In the genomic region with DNA sequence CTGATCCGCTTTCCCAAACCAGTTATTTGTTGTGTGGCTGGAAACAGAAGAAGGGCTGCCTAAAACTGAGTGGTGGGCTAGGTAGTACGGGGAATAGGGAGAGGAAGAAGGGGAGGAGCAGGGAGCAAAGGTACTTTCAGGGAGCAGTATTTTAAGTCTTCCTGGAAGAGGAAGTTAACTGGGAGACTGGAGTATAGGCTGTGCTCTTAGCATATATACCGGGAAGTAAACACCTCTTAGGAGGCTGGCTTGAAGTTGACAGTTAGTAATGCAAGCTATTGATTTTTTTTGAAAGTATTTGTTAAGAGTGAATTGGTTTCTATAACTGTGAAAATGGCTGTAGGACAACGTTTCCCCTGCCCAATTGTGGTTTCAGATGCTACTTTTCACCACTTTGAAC, we compare ENCODE assay signal across 21 cellular contexts. TPM values are rescaled to one million over a fixed set of nuclear protein-coding genes. Genes with fewer than 3 reads are reported as not detected.
DNase-seq lines count a peak whose midpoint lies in the region; ATAC-seq and TF ChIP-seq lines count a peak whose summit lies in the region.
"Had no signal": no experiment of that assay in that cellular context is flagged by ENCODE, and none has a peak within 500 bp of the region (broad histone marks: within the 10 kb centered on the region; RNA-seq: fewer than 3 reads in every experiment).

No MANE protein-coding gene starts in this region.

- H3K4me1 ChIP-seq in GM23338 (ENCODE audit: insufficient read depth) (peaks cover 59% of the 10 kb centered on the region), mucosa of rectum (ENCODE audit: control insufficient read depth in 2 of 2, insufficient read depth in 2 of 2, low read length in 2 of 2) (peaks cover 17 to 27% of the 10 kb centered on the region in 2 donors), transverse colon (peaks cover 9 to 40% (median 31%) of the 10 kb centered on the region in 4 donors)

- H3K4me3 Mint-ChIP-seq in GM23338 (no peak overlapping the region), WTC11 (no peak overlapping the region)
- H3K4me3 Mint-ChIP-seq: CD14-positive monocyte; T-helper 1 cell treated with Interleukin-12 subunit alpha and Interleukin-12 subunit beta and Interleukin-4 antibody, amounts not matched to agents 30 μg/mL and 1 μg/mL, for 36 hours had no signal

- H3K36me3 Mint-ChIP-seq in GM23338 (ENCODE audit: low read depth) (peaks cover 6% of the 10 kb centered on the region), WTC11 (peaks cover 3% of the 10 kb centered on the region; the same call in 1 of the 2 replicates)

- no peaks in the 10 kb centered on the region; the same call in 1 of the 2 replicates for H3F3A ChIP-seq in GM23338 (replicated peaks; ENCODE audit: low read depth)

- H3K27ac ChIP-seq in GM23338 (ENCODE audit: low read depth) (peak overlapping the region; percentile 47; the same call in 1 of the 2 replicates), mucosa of rectum (ENCODE audit: low read depth in 2 of 2, low read length in 2 of 2) (peak overlapping the region; percentile 62 to 67), transverse colon (peak overlapping the region; percentile 45 to 57 (median 50))
- H3K27ac ChIP-seq: KMS-11 had no signal

- in situ Hi-C loops in transverse colon (cut with MboI; ENCODE audit: low pct_ligation_motif_present in 1 of 4, low pct_unique_long_range_greater_than_20kb in 1 of 4, low sequenced_read_pairs in 3 of 4), result no loop called here

- intact Hi-C loops in transverse colon (cut with DNase I; ENCODE audit: low total_unique reads), result no loop called here

- no peaks in the 10 kb centered on the region for H3K36me3 ChIP-seq in GM23338 (ENCODE audit: insufficient read depth)
- H3K36me3 ChIP-seq in mucosa of rectum (ENCODE audit: control insufficient read depth in 2 of 2, insufficient read depth in 2 of 2, low read length in 2 of 2), result no peaks in the 10 kb centered on the region
- H3K36me3 ChIP-seq in transverse colon, result no peaks in the 10 kb centered on the region

- no peak overlapping the region for H2AFZ ChIP-seq in GM23338

- DNase-seq in GM23338 (ENCODE audit: low spot score), result no peak
- no peak for DNase-seq in WTC11 (ENCODE audit: low spot score)
- no peak for DNase-seq in transverse colon
- DNase-seq in GM10248 (ENCODE audit: extremely low spot score), result no peak
- no peak for DNase-seq in DMS114 treated with DMSO at 0.1 percent for 48 hours (lab: John Stamatoyannopoulos, UW; ENCODE audit: unreplicated experiment)
- DNase-seq in NCI-H1048 (lab: John Stamatoyannopoulos, UW), result no peak
- DNase-seq: DMS79, MV-4-11, NCI-H1417, NCI-H1694 treated with DMSO at 0.1 percent for 48 hours, NCI-H2081 treated with DMSO at 0.1 percent for 48 hours, NCI-H2171 treated with DMSO at 0.1 percent for 48 hours, NCI-H446, NCI-H526, Right ventricle myocardium superior had no signal

- peaks cover 80% of the 10 kb centered on the region for H4K20me1 ChIP-seq in GM23338 (replicated peaks; ENCODE audit: insufficient read depth)

- no peak for TF ChIP-seq POLR2A in transverse colon (IDR thresholded peaks at IDR 0.05)

- no peak overlapping the region for H3K4me3 ChIP-seq in GM23338
- H3K4me3 ChIP-seq in mucosa of rectum (ENCODE audit: low read length in 2 of 2), result peak overlapping the region; percentile 14 to 20
- no peak overlapping the region for H3K4me3 ChIP-seq in transverse colon
- H3K4me3 ChIP-seq: GM12878 had no signal

- no peak overlapping the region; the same call in 1 of the 2 replicates for H3K4me2 ChIP-seq in GM23338
- H3K4me2 ChIP-seq: KMS-11 had no signal

- TF ChIP-seq CTCF in GM23338 (conservative IDR thresholded peaks at IDR 0.05; ENCODE audit: low read depth in 2 of 2) (no peak), WTC11 (IDR thresholded peaks at IDR 0.05) (no peak), transverse colon (IDR thresholded peaks at IDR 0.05) (no peak), GM10248 (IDR thresholded peaks at IDR 0.05; ENCODE audit: control extremely low read depth, extremely low read depth, low read depth, missing control alignments) (no peak)

- H3K27ac Mint-ChIP-seq in GM23338 (no peak overlapping the region), WTC11 (peak overlapping the region; percentile 50)
- H3K27ac Mint-ChIP-seq: CD14-positive monocyte; T-helper 1 cell treated with Interleukin-12 subunit alpha and Interleukin-12 subunit beta and Interleukin-4 antibody, amounts not matched to agents 30 μg/mL and 1 μg/mL, for 36 hours had no signal

- 51 to 66% methylated on average over 3 to 4 of the region's 4 CpGs for WGBS in transverse colon (ENCODE audit: low coverage in 1 of 2), 2 donors

- no peak for TF ChIP-seq EP300 in transverse colon (IDR thresholded peaks at IDR 0.05; ENCODE audit: low read depth)

- H3K4me1 Mint-ChIP-seq in GM23338 (peaks cover 50% of the 10 kb centered on the region), WTC11 (peaks cover 60% of the 10 kb centered on the region)

- no peaks in the 10 kb centered on the region for H3K27me3 ChIP-seq in GM23338 (ENCODE audit: insufficient read depth)
- no peaks in the 10 kb centered on the region for H3K27me3 ChIP-seq in mucosa of rectum (ENCODE audit: control insufficient read depth in 2 of 2, insufficient read depth in 2 of 2, low read length in 2 of 2)
- no peaks in the 10 kb centered on the region for H3K27me3 ChIP-seq in transverse colon

- POLR2A ChIA-PET in WTC11 (lab: Charles Lee) (no interaction called here), GM10248 (lab: Yijun Ruan, JAX) (no interaction called here)

- no peaks in the 10 kb centered on the region; the same call in 1 of the 2 replicates for H3K9me2 ChIP-seq in GM23338 (ENCODE audit: insufficient read depth)

- CTCF ChIA-PET in WTC11 (lab: Charles Lee) (interaction anchor here (1.4 kb wide), 1 partner anchor 180 kb away, joined by 3 read pairs; no protein-coding TSS in a partner anchor), GM10248 (lab: Yijun Ruan, JAX) (interaction anchor here (1.0 kb wide), 1 partner anchor 17 kb away, joined by 3 read pairs; no protein-coding TSS in a partner anchor)

- no peak overlapping the region for H3K9ac ChIP-seq in mucosa of rectum (ENCODE audit: low read depth in 1 of 2, low read length in 2 of 2)
- H3K9ac ChIP-seq: KMS-11 had no signal

- H3K27me3 Mint-ChIP-seq in GM23338 (ENCODE audit: insufficient read depth, low read depth, poor library complexity), result no peaks in the 10 kb centered on the region
- H3K27me3 Mint-ChIP-seq in WTC11 (ENCODE audit: low read depth), result no peaks in the 10 kb centered on the region

- ATAC-seq in GM23338 (no peak; the same call in 2 of the 3 replicates), WTC11 (peak; percentile 38)
- ATAC-seq: GM12878, HCT116 had no signal

- peaks cover 98% of the 10 kb centered on the region for H3K79me2 ChIP-seq in GM23338 (replicated peaks; ENCODE audit: insufficient read depth)

- H3K9me3 Mint-ChIP-seq in GM23338 (peaks cover 2% of the 10 kb centered on the region; the same call in 2 of the 3 replicates), WTC11 (no peaks in the 10 kb centered on the region)
- H3K9me3 Mint-ChIP-seq: CD14-positive monocyte; T-helper 1 cell treated with Interleukin-12 subunit alpha and Interleukin-12 subunit beta and Interleukin-4 antibody, amounts not matched to agents 30 μg/mL and 1 μg/mL, for 36 hours had no signal

- H3K9me3 ChIP-seq in mucosa of rectum (ENCODE audit: control insufficient read depth in 2 of 2, low read length in 2 of 2) (no peaks in the 10 kb centered on the region), transverse colon (no peaks in the 10 kb centered on the region)

TF ChIP-seq in GM23338, 12 proteins besides CTCF, POLR2A, EP300 and RAD21:
- TF ChIP-seq ZNF331 (CRISPR knock-in tag; IDR thresholded peaks at IDR 0.05; ENCODE audit: low read depth) (no peak), NANOG (IDR thresholded peaks at IDR 0.05; ENCODE audit: borderline replicate concordance) (no peak)
TF ChIP-seq in GM23338: peak in this region for 0.

TF ChIP-seq in WTC11, 78 proteins besides CTCF, POLR2A, EP300 and RAD21 (continues in another document):
- TF ChIP-seq ZNF263 (CRISPR knock-in tag; IDR thresholded peaks at IDR 0.05; ENCODE audit: low read depth) (no peak), ZNF416 (CRISPR knock-in tag; IDR thresholded peaks at IDR 0.05) (no peak), TCF7 (CRISPR knock-in tag; IDR thresholded peaks at IDR 0.05; ENCODE audit: low read depth) (no peak), PRRX2 (CRISPR knock-in tag; IDR thresholded peaks at IDR 0.05) (no peak), JUN (CRISPR knock-in tag; IDR thresholded peaks at IDR 0.05) (no peak), NR1H2 (CRISPR knock-in tag; IDR thresholded peaks at IDR 0.05) (no peak)
- TF ChIP-seq, protein P1, sequence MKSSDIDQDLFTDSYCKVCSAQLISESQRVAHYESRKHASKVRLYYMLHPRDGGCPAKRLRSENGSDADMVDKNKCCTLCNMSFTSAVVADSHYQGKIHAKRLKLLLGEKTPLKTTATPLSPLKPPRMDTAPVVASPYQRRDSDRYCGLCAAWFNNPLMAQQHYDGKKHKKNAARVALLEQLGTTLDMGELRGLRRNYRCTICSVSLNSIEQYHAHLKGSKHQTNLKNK (CRISPR knock-in tag; IDR thresholded peaks at IDR 0.05), result no peak
- TF ChIP-seq, protein P2, sequence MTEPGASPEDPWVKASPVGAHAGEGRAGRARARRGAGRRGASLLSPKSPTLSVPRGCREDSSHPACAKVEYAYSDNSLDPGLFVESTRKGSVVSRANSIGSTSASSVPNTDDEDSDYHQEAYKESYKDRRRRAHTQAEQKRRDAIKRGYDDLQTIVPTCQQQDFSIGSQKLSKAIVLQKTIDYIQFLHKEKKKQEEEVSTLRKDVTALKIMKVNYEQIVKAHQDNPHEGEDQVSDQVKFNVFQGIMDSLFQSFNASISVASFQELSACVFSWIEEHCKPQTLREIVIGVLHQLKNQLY (CRISPR knock-in tag; IDR thresholded peaks at IDR 0.05), result no peak
- TF ChIP-seq, protein P3, sequence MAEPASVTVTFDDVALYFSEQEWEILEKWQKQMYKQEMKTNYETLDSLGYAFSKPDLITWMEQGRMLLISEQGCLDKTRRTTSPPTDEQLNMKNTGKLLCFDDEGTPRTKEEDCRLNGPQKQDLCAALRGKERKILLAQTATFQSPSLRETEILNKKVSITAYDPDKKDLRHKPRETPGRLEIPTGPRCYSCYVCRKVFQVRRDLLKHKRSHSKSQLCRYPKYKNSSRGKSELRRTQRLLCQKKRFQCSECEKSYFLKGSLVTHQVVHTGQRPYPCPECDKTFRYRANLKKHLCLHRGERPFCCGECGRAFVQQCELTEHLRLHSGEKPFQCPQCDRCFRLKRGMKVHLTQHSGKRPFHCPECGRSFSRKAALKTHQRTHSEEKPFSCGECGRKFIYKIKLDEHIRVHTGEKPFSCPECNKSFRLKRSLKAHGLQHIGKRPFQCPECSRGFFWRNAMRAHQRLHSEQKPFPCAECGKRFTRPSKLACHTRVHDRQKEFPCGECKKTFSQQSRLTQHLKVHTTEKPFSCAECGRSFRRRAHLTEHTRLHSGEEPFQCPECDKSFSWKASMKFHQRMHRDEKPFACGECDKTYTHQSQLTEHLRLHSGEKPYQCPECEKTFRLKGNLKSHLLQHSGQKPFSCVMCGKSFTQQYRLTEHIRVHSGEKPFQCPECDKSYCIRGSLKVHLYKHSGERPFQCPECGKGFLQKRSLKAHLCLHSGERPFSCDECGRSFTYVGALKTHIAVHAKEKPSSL (CRISPR knock-in tag; conservative IDR thresholded peaks at IDR 0.05), result no peak

RNA-seq across cellular contexts. Expression of a gene that starts 38.5 kb away (rescaled TPM):
- 141 and 149 TPM in 2 replicates for total RNA-seq in GM23338 (2014; rRNA removed; shearing (Covaris generic))
- 101 and 104 TPM in 2 replicates for polyA plus RNA-seq in GM23338 (2016; fragmentation: Nextera tagmentation; extraction: Ambion mirVana)
- 74.3 to 85.7 TPM (median 79.2 TPM) in 3 replicates for total RNA-seq in WTC11 (2021)
- total RNA-seq in transverse colon, result 10 to 100 TPM; 18.9 to 96.5 (median 69.7) TPM

Comparison
In these comparisons a context has a peak if more than half of its experiments do, and no peak if none do; other contexts are left out.
1. H3K4me3 ChIP-seq: peak in mucosa of rectum (2 of 2); none in GM23338 (single experiment) and transverse colon (0 of 4).
2. Peak in every context shown above with its lines, with median percentiles within 50 percentile points of each other: H3K27ac ChIP-seq.